ENCODE assay signal across 1 cellular context in genomic region chr7:207418-208127, GRCh38.
TF ChIP-seq lines count a peak whose summit lies in the region.

No MANE protein-coding gene starts in this region.

TF ChIP-seq in HepG2, 621 proteins besides CTCF, POLR2A, EP300 and RAD21 (continued from another document):
- TF ChIP-seq ZNF576 (CRISPR knock-in tag; IDR thresholded peaks at IDR 0.05) (0 out of 2 replicates have a peak, but pooled peaks have one; percentile 40), AGO2 (optimal IDR thresholded peaks at IDR 0.05; ENCODE audit: low read depth, low read length) (peak; percentile 69), ZSCAN20 (CRISPR knock-in tag; IDR thresholded peaks at IDR 0.05; ENCODE audit: borderline replicate concordance) (no peak), ZBTB20 (CRISPR knock-in tag; IDR thresholded peaks at IDR 0.05; ENCODE audit: borderline replicate concordance, low read depth) (no peak)
